In the genomic region with DNA sequence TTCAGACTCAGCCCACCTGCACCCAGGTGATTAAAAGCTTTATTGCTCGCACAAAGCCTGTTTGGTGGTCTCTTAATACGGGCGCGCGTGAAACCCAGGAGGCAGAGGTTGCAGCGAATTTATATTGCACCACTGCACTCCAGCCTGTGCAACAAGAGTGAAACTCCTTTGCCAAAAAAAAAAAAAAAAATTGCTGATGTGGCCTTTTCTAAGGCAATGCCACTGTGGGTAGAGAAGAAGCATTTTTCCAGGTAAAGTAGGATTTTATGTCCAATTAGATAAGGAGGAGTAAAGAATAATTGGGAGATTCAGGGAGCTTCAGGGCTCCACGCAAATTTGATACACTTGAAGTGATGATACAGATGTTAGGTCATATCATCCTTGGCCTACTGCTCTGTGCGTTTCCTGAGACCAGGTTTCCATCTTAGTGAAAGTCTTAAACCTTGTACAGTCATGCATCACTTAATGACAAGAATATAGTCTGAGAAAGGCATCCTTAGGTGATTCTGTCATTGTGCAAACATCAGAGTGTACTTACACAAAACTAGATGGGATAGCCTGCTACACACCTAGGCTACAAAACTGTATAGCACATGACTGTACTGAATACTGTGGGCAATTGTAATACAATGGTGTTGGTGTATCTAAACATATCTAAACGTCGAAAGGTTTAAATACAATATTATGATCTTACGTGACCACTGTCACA, we compare ENCODE assay signal across 20 cellular contexts.
"Had no signal": no experiment of that assay in that cellular context is flagged by ENCODE, and none has a peak within 500 bp of the region (broad histone marks: within the 10 kb centered on the region; RNA-seq: fewer than 3 reads in every experiment).

No MANE protein-coding gene starts in this region.

- ATAC-seq: Panc1 had no signal

- H3K9ac ChIP-seq: SK-N-SH had no signal

- H3K27ac ChIP-seq: RWPE1 had no signal

- H3K9me3 ChIP-seq: MG63, SK-N-SH had no signal

- H3K36me3 ChIP-seq: MG63 had no signal

- H3K9me2 ChIP-seq: SK-N-SH had no signal

- H3K4me3 ChIP-seq: MG63 had no signal

- H3K27me3 ChIP-seq: MG63 had no signal

- DNase-seq: Karpas-422, KG1, MG63, NCI-H1092, NCI-H1105 treated with DMSO at 0.1 percent for 48 hours, NCI-H1417 treated with DMSO at 0.1 percent for 48 hours, NCI-H146, NCI-H1694 treated with DMSO at 0.1 percent for 48 hours, NCI-H1930, NCI-H2081, NCI-H2107, NCI-H2227 treated with DMSO at 0.1 percent for 48 hours, NCI-H524, NCI-H526 treated with DMSO at 0.1 percent for 48 hours, NCI-H774, SHP77, SK-N-SH, SW 1271 had no signal

- H3K4me2 ChIP-seq: SK-N-SH had no signal
